ENCODE assay signal across 8 cellular contexts in the genomic region with DNA sequence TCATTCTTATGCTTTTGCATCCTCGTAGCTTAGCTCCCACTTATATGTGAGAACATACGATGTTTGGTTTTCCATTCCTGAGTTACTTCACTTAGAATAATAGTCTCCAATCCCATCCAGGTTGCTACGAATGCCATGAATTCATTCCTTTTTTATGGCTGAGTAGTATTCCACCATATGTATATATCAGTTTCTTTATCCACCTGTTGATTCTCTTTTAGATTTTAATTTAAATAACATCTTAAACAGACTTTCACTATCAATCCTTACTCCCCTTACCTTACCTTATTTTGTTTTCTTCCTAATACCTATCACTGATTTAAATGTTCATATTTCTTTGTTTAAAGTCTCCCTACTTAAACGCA. TPM values are rescaled to one million over a fixed set of nuclear protein-coding genes. Genes with fewer than 3 reads are reported as not detected.
A peak's percentile ranks its signal among the peaks of the same experiment; 100 is the strongest.
DNase-seq lines count a peak whose midpoint lies in the region; ATAC-seq and TF ChIP-seq lines count a peak whose summit lies in the region.

No MANE protein-coding gene starts in this region.

- H3K9me3 ChIP-seq in breast epithelium (no peaks in the 10 kb centered on the region), mucosa of rectum (ENCODE audit: control insufficient read depth in 2 of 2, low read length in 2 of 2) (no peaks in the 10 kb centered on the region)

- TF ChIP-seq POLR2A in breast epithelium (IDR thresholded peaks at IDR 0.05) = no peak

- H3K27me3 ChIP-seq in HL-60 (ENCODE audit: insufficient read depth, poor library complexity, severe bottlenecking) (peaks cover 3% of the 10 kb centered on the region), breast epithelium (no peaks in the 10 kb centered on the region), mucosa of rectum (ENCODE audit: control insufficient read depth in 2 of 2, insufficient read depth in 2 of 2, low read length in 2 of 2) (no peaks in the 10 kb centered on the region)

- TF ChIP-seq CTCF in 22Rv1 (IDR thresholded peaks at IDR 0.05) = no peak
- no peak for TF ChIP-seq CTCF in HL-60 (IDR thresholded peaks at IDR 0.05; ENCODE audit: insufficient read depth, low read length)
- TF ChIP-seq CTCF in breast epithelium (IDR thresholded peaks at IDR 0.05) = no peak

- ATAC-seq in GM18502 (IDR thresholded peaks at IDR 0.05; ENCODE audit: poor library complexity, unreplicated experiment) = no peak

- H3K4me3 ChIP-seq in HL-60 (replicated peaks; ENCODE audit: insufficient read depth, low read length) = peak overlapping the region; percentile 78
- H3K4me3 ChIP-seq in breast epithelium = peak overlapping the region; percentile 69 to 94 (median 88)
- H3K4me3 ChIP-seq in mucosa of rectum (ENCODE audit: low read length in 2 of 2) = peak overlapping the region; percentile 83 to 87

- peak overlapping the region in 1 of 2 donors; percentile 75 for H3K9ac ChIP-seq in mucosa of rectum (ENCODE audit: low read depth in 1 of 2, low read length in 2 of 2)

- no peaks in the 10 kb centered on the region for H3K36me3 ChIP-seq in breast epithelium
- no peaks in the 10 kb centered on the region for H3K36me3 ChIP-seq in mucosa of rectum (ENCODE audit: control insufficient read depth in 2 of 2, insufficient read depth in 2 of 2, low read length in 2 of 2)

- no peaks in the 10 kb centered on the region for H3K4me1 ChIP-seq in breast epithelium
- peaks cover 2 to 8% of the 10 kb centered on the region in 2 donors for H3K4me1 ChIP-seq in mucosa of rectum (ENCODE audit: control insufficient read depth in 2 of 2, insufficient read depth in 2 of 2, low read length in 2 of 2)

- intact Hi-C loops in breast epithelium (cut with DNase I; ENCODE audit: low total_unique reads) = no loop called here

- peak overlapping the region; percentile 71 for H3K27ac ChIP-seq in 22Rv1
- H3K27ac ChIP-seq in HL-60 (replicated peaks) = peak overlapping the region; percentile 44
- H3K27ac ChIP-seq in breast epithelium = no peak overlapping the region
- no peak overlapping the region for H3K27ac ChIP-seq in mucosa of rectum (ENCODE audit: low read depth in 2 of 2, low read length in 2 of 2)

- no peak for DNase-seq in HL-60 (ENCODE audit: low read depth in 1 of 2, low spot score in 1 of 2)
- no peak for DNase-seq in breast epithelium (ENCODE audit: low spot score in 2 of 2)
- no peak for DNase-seq in HuH-7.5 (ENCODE audit: low spot score)
- no peak for DNase-seq in GOT3 (lab: John Stamatoyannopoulos, UW)
- no peak for DNase-seq in NCI-H446 (lab: John Stamatoyannopoulos, UW)

RNA-seq across cellular contexts. Expression of a gene that starts 0.5 kb away (rescaled TPM):
- total RNA-seq in breast epithelium = 10 to 100 TPM; 14.9 to 22.3 (median 16.4) TPM

RNA-seq across cellular contexts. Expression of a gene that starts 29.0 kb away (rescaled TPM):
- total RNA-seq in breast epithelium = under 1 TPM; 0.15 to 0.33 (median 0.16) TPM

Comparison
In these comparisons a context has a peak if more than half of its experiments do, and no peak if none do; other contexts are left out.
1. H3K27ac ChIP-seq: peak in 22Rv1 (single experiment) and HL-60 (single experiment); none in breast epithelium (0 of 2) and mucosa of rectum (0 of 2).
2. Peak in every context shown above with its lines, with median percentiles within 50 percentile points of each other: H3K4me3 ChIP-seq.